8 cellular contexts compared by ENCODE assay signal in the genomic region with DNA sequence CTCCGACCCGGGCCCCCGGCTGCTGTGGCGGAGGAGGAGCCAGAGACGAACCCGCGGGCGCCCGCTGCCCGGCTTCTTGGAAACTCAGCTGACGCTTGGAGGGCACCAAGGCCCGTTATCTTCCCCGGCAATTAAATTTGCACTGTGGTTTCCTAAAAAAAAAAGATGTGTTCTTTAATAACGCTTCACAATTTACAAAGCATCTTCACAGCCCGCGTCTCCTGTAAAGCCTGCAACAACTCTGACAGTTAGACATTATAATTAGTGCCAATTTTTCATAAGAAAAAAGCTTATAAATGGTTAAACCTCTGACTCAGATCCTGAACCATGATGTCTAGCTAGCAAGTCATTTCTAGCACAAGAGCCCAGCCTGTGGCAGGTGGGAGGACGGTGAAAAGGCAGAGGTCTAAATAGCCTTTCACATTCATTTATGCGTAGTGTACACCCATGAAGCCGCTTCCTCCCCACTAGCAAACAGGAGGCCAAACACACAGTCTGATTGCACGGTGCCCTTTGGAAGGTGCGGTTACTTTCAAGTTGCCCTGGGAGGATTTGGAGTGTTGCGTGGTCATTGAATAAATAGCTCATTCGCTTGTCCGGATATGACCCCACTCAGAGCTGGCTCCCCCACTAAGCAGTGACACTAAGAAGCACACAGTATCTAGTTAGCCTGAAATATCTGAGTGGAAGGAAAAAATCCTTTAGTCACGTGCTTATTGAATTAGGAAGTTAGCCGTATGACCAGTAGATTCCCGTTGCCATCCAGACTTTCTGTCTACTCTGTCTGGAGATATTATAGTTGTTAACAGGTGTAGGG. TPM values are rescaled to one million over a fixed set of nuclear protein-coding genes. Genes with fewer than 3 reads are reported as not detected.
DNase-seq lines count a peak whose midpoint lies in the region; ATAC-seq and TF ChIP-seq lines count a peak whose summit lies in the region.

No MANE protein-coding gene starts in this region.

- H3K27ac Mint-ChIP-seq in activated naive CD4-positive, alpha-beta T cell treated with anti-CD3 and anti-CD28 coated beads for 36 hours: peak overlapping the region; percentile 91

- H3K4me1 Mint-ChIP-seq in activated naive CD4-positive, alpha-beta T cell treated with anti-CD3 and anti-CD28 coated beads for 36 hours (ENCODE audit: low read depth): peaks cover 28% of the 10 kb centered on the region

- intact Hi-C loops in activated naive CD4-positive, alpha-beta T cell treated with anti-CD3 and anti-CD28 coated beads for 36 hours (cut with micrococcal nuclease): loop anchor here (1.0 to 10.0 kb wide), 7 partner anchors 250 to 1491 kb away; partner anchors contain the start of genes HOMER1, MTX3, TBCA and WDR41
- intact Hi-C loops in Right ventricle myocardium superior (cut with DNase I): no loop called here

- no peaks in the 10 kb centered on the region for H3K27me3 Mint-ChIP-seq in activated naive CD4-positive, alpha-beta T cell treated with anti-CD3 and anti-CD28 coated beads for 36 hours (ENCODE audit: low read depth)

- POLR2A ChIA-PET in RWPE1 (lab: Yijun Ruan, JAX; ENCODE audit: low non-redundant PET): interaction anchor here (0.5 kb wide), 1 partner anchor 703 kb away, joined by 3 read pairs; no protein-coding TSS in a partner anchor

- no peak for TF ChIP-seq CTCF in RWPE1 (conservative IDR thresholded peaks at IDR 0.05; ENCODE audit: low read depth)

- ATAC-seq in GM19372 (IDR thresholded peaks at IDR 0.05; ENCODE audit: low read depth, unreplicated experiment) (peak; percentile 36), HG03460 (IDR thresholded peaks at IDR 0.05; ENCODE audit: unreplicated experiment) (peak; percentile 50), Right ventricle myocardium superior (ENCODE audit: poor library complexity) (peak; percentile 27)

- H3K36me3 Mint-ChIP-seq in activated naive CD4-positive, alpha-beta T cell treated with anti-CD3 and anti-CD28 coated beads for 36 hours (ENCODE audit: low read depth): no peaks in the 10 kb centered on the region

- no peaks in the 10 kb centered on the region for H3K9me3 Mint-ChIP-seq in activated naive CD4-positive, alpha-beta T cell treated with anti-CD3 and anti-CD28 coated beads for 36 hours

- H3K4me3 Mint-ChIP-seq in activated naive CD4-positive, alpha-beta T cell treated with anti-CD3 and anti-CD28 coated beads for 36 hours: peak overlapping the region; percentile 84

- CTCF ChIA-PET in RWPE1 (lab: Yijun Ruan, JAX): interaction anchor here (0.6 to 2.0 kb wide), 7 partner anchors 35 to 484 kb away, joined by 3 to 5 read pairs (median 3); no protein-coding TSS in a partner anchor
- CTCF ChIA-PET in activated naive CD4-positive, alpha-beta T cell treated with anti-CD3 and anti-CD28 coated beads for 36 hours (lab: Charles Lee): interaction anchor here (0.5 to 2.4 kb wide), 3 partner anchors 35 to 148 kb away, joined by 3 to 10 read pairs (median 7); no protein-coding TSS in a partner anchor

- in situ Hi-C loops in KBM-7 (cut with MboI; ENCODE audit: low pct_unique_long_range_greater_than_20kb, low sequenced_read_pairs): no loop called here

- H3K27ac ChIP-seq in RWPE1: peak overlapping the region; percentile 97

- DNase-seq in CD1c-positive myeloid dendritic cell (ENCODE audit: extremely low spot score) (peak; percentile 61), RWPE1 (ENCODE audit: low spot score) (no peak), Right ventricle myocardium superior (peak; percentile 45), pons (ENCODE audit: low spot score) (peak; percentile 60), KBM-7 (no peak)
- peak; percentile 72 for DNase-seq in activated naive CD4-positive, alpha-beta T cell treated with anti-CD3 and anti-CD28 coated beads for 36 hours

RNA-seq across cellular contexts. Expression of gene ARSB, which starts 0.5 kb away (rescaled TPM):
- total RNA-seq in activated naive CD4-positive, alpha-beta T cell treated with anti-CD3 and anti-CD28 coated beads for 36 hours: 1 to 10 TPM; 7.0 to 7.1 TPM
- 9.7 TPM for total RNA-seq in Right ventricle myocardium superior

Comparison
In these comparisons a context has a peak if more than half of its experiments do, and no peak if none do; other contexts are left out.
1. DNase-seq: peak in CD1c-positive myeloid dendritic cell (single experiment), activated naive CD4-positive, alpha-beta T cell treated with anti-CD3 and anti-CD28 coated beads for 36 hours (single experiment), Right ventricle myocardium superior (single experiment) and pons (single experiment); none in RWPE1 (single experiment) and KBM-7 (single experiment).
2. Peak in every context shown above with its lines, with median percentiles within 50 percentile points of each other: ATAC-seq.